19 cellular contexts compared by ENCODE assay signal in the genomic region with DNA sequence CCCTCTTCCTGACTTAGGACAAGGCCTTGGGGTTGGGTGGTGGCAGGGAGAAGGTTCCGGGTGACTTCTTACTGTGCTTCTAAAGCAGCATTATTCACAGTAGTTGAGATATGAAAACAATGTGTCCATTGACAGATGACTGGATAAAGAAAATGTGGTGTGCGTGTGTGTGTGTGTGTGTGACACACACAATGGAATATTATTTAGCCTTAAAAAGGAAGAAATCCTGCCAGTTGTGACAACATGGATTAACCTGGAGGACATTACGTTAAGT.
"Had no signal": no experiment of that assay in that cellular context is flagged by ENCODE, and none has a peak within 500 bp of the region (broad histone marks: within the 10 kb centered on the region; RNA-seq: fewer than 3 reads in every experiment).

No MANE protein-coding gene starts in this region.

- H3K4me3 Mint-ChIP-seq: memory B cell; nephron progenitor cell; stimulated activated memory B cell treated with anti-CD40 and anti-IgM and Interleukin-4, amounts not matched to agents 10 μg/mL and 1 μg/mL and 100 μg/mL, for 72 hours; type B pancreatic cell had no signal

- H3K36me3 Mint-ChIP-seq: memory B cell; stimulated activated memory B cell treated with anti-CD40 and anti-IgM and Interleukin-4, amounts not matched to agents 10 μg/mL and 1 μg/mL and 100 μg/mL, for 72 hours; type B pancreatic cell had no signal

- FAIRE-seq: endothelial cell of umbilical vein, keratinocyte had no signal

- H3K27ac Mint-ChIP-seq: memory B cell; nephron progenitor cell; stimulated activated memory B cell treated with anti-CD40 and anti-IgM and Interleukin-4, amounts not matched to agents 10 μg/mL and 1 μg/mL and 100 μg/mL, for 72 hours; type B pancreatic cell had no signal

- H3K9me3 Mint-ChIP-seq: memory B cell; stimulated activated memory B cell treated with anti-CD40 and anti-IgM and Interleukin-4, amounts not matched to agents 10 μg/mL and 1 μg/mL and 100 μg/mL, for 72 hours; type B pancreatic cell had no signal

- ATAC-seq: gastrocnemius medialis; left lobe of liver; stimulated activated memory B cell treated with anti-CD40 and anti-IgM and Interleukin-4, amounts not matched to agents 10 μg/mL and 1 μg/mL and 100 μg/mL, for 72 hours had no signal

- H3K27me3 Mint-ChIP-seq: stimulated activated memory B cell treated with anti-CD40 and anti-IgM and Interleukin-4, amounts not matched to agents 10 μg/mL and 1 μg/mL and 100 μg/mL, for 72 hours had no signal

- DNase-seq: dermis blood vessel endothelial cell; effector memory CD4-positive, alpha-beta T cell; erythroblast; gastrocnemius medialis; head of caudate nucleus; nephron progenitor cell; nucleus accumbens; sigmoid colon; stimulated activated CD4-positive, alpha-beta T cell treated with anti-CD3 and anti-CD28 coated beads, Interleukin-2, amount 100 ng/mL, for 24 hours; stimulated activated CD4-positive, alpha-beta T cell treated with anti-CD3 and anti-CD28 coated beads, Interleukin-4, amount 100 ng/mL, for 24 hours; substantia nigra; testis; tibial artery had no signal

- H3K4me1 Mint-ChIP-seq: stimulated activated memory B cell treated with anti-CD40 and anti-IgM and Interleukin-4, amounts not matched to agents 10 μg/mL and 1 μg/mL and 100 μg/mL, for 72 hours had no signal
